ENCODE assay signal across 8 cellular contexts in genomic region chr15:43225201-43225949, GRCh38.
A peak's percentile ranks its signal among the peaks of the same experiment; 100 is the strongest.
DNase-seq lines count a peak whose midpoint lies in the region; ATAC-seq and TF ChIP-seq lines count a peak whose summit lies in the region.

No MANE protein-coding gene starts in this region.

- no peaks in the 10 kb centered on the region for H3K36me3 Mint-ChIP-seq in nephron progenitor cell (ENCODE audit: low read depth)

- no peaks in the 10 kb centered on the region for H3K4me1 Mint-ChIP-seq in nephron progenitor cell

- H3K9me3 Mint-ChIP-seq in nephron progenitor cell, result no peaks in the 10 kb centered on the region

- no peak for ATAC-seq in GM19452 (IDR thresholded peaks at IDR 0.05; ENCODE audit: unreplicated experiment)

- H3K27ac Mint-ChIP-seq in nephron progenitor cell, result no peak overlapping the region

- H3K4me3 ChIP-seq in fibroblast of pulmonary artery (replicated peaks; ENCODE audit: low read depth, low read length), result no peak overlapping the region

- DNase-seq in COLO668 (lab: John Stamatoyannopoulos, UW; ENCODE audit: unreplicated experiment), result peak; percentile 33
- DNase-seq in HCEC 1CT, result peak; percentile 56
- peak; percentile 22 for DNase-seq in NCI-H82 treated with DMSO at 0.1 percent for 48 hours (lab: John Stamatoyannopoulos, UW; ENCODE audit: unreplicated experiment)
- DNase-seq in activated T-cell treated with anti-CD3 and anti-CD28 coated beads for 48 hours (ENCODE audit: low read depth), result peak; percentile 17
- peak; percentile 76 for DNase-seq in fibroblast of pulmonary artery (ENCODE audit: low read depth)
- DNase-seq in nephron progenitor cell, result peak; percentile 33
- no peak for DNase-seq in cerebellar nuclear complex (lab: John Stamatoyannopoulos, UW)

- TF ChIP-seq CTCF in fibroblast of pulmonary artery (IDR thresholded peaks at IDR 0.05; ENCODE audit: low read length, missing control alignments) (peak; percentile 88), nephron progenitor cell (IDR thresholded peaks at IDR 0.05) (peak; percentile 65)

- H3K27me3 Mint-ChIP-seq in nephron progenitor cell (ENCODE audit: low read depth, poor library complexity), result peaks cover 26% of the 10 kb centered on the region

- H3K4me3 Mint-ChIP-seq in nephron progenitor cell, result no peak overlapping the region

Comparison
In these comparisons a context has a peak if more than half of its experiments do, and no peak if none do; other contexts are left out.
1. DNase-seq: peak in COLO668 (single experiment), HCEC 1CT (single experiment), NCI-H82 treated with DMSO at 0.1 percent for 48 hours (single experiment), activated T-cell treated with anti-CD3 and anti-CD28 coated beads for 48 hours (single experiment), fibroblast of pulmonary artery (single experiment) and nephron progenitor cell (single experiment); none in cerebellar nuclear complex (0 of 2).